Comparison of ENCODE assay signal across 1 cellular context in genomic region chr2:50401772-50402653, GRCh38.
TF ChIP-seq lines count a peak whose summit lies in the region.

No MANE protein-coding gene starts in this region.

TF ChIP-seq in IMR-90, 13 proteins besides CTCF, POLR2A, EP300 and RAD21 (continued from another document):
- no peak for TF ChIP-seq MAZ (IDR thresholded peaks at IDR 0.05; ENCODE audit: borderline replicate concordance, low read depth, low read length)
- TF ChIP-seq NFE2L2 (IDR thresholded peaks at IDR 0.05; ENCODE audit: low read depth, low read length), result no peak
- TF ChIP-seq BHLHE40 (IDR thresholded peaks at IDR 0.05; ENCODE audit: low read depth, low read length), result no peak
- TF ChIP-seq RCOR1 (IDR thresholded peaks at IDR 0.05; ENCODE audit: insufficient replicate concordance, low read length), result no peak
